ENCODE assay signal across 17 cellular contexts in the genomic region with DNA sequence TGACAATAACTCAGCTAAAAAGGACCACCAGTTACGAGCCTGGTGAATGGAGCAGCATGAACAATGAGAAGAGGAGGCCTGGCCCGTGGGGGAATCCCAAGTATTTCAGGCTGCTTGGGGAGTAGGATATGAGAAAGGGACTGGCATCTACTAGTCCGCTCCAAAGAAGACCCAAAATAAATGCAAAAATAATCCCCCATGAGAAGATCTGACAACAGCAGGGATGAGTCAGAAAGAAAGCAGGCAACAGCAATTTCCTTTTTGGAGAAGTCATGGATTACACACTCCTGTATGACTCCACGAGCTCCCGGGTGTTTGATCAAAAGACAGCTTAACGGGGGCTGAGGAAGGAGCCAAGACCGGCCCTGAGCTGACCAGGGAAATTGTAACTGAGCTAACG.
DNase-seq lines count a peak whose midpoint lies in the region; ATAC-seq and TF ChIP-seq lines count a peak whose summit lies in the region.
"Had no signal": no experiment of that assay in that cellular context is flagged by ENCODE, and none has a peak within 500 bp of the region (broad histone marks: within the 10 kb centered on the region; RNA-seq: fewer than 3 reads in every experiment).

No MANE protein-coding gene starts in this region.

- no peak overlapping the region for H3K18ac ChIP-seq in neuronal stem cell (ENCODE audit: low read length)

- no peaks in the 10 kb centered on the region for H3K79me1 ChIP-seq in neuronal stem cell (ENCODE audit: low read depth, low read length)

- no peak overlapping the region for H3K4ac ChIP-seq in neuronal stem cell (ENCODE audit: low read length)

- peak overlapping the region; percentile 81 for H2AFZ ChIP-seq in neuronal stem cell (ENCODE audit: low read length)

- peak overlapping the region; percentile 48 for H3K4me2 ChIP-seq in neuronal stem cell (ENCODE audit: insufficient read depth, low read length, poor library complexity, severe bottlenecking)

- peaks cover 0 to 2% of the 10 kb centered on the region in 2 donors for H3K36me3 ChIP-seq in neuronal stem cell (replicated peaks in 1 of 2; ENCODE audit: control insufficient read depth in 2 of 2, insufficient read depth in 2 of 2, low read length in 2 of 2)
- H3K36me3 ChIP-seq: HAP-1, SJSA1 had no signal

- H2BK15ac ChIP-seq in neuronal stem cell (ENCODE audit: low read length), result no peak overlapping the region

- TF ChIP-seq CTCF in AG10803 (conservative IDR thresholded peaks at IDR 0.05; ENCODE audit: low read length) (no peak), VCaP (conservative IDR thresholded peaks at IDR 0.05) (no peak), foreskin keratinocyte (conservative IDR thresholded peaks at IDR 0.05) (no peak)

- no peak overlapping the region for H2BK12ac ChIP-seq in neuronal stem cell (ENCODE audit: low read length)

- H4K91ac ChIP-seq in neuronal stem cell (ENCODE audit: low read depth, low read length, poor library complexity), result no peak overlapping the region

- H4K8ac ChIP-seq in neuronal stem cell (ENCODE audit: low read depth, low read length), result no peak overlapping the region

- H3K9ac ChIP-seq in neuronal stem cell (ENCODE audit: low read depth, low read length, poor library complexity), result no peak overlapping the region

- no peak overlapping the region for H2BK120ac ChIP-seq in neuronal stem cell (ENCODE audit: low read depth, low read length)

- H3K4me3 ChIP-seq in AG10803 (ENCODE audit: low read length), result no peak overlapping the region
- no peak overlapping the region for H3K4me3 ChIP-seq in neuronal stem cell (ENCODE audit: low read length in 2 of 2)
- H3K4me3 ChIP-seq: HAP-1, SJSA1 had no signal

- H3K4me1 ChIP-seq in foreskin keratinocyte (no peaks in the 10 kb centered on the region), neuronal stem cell (ENCODE audit: control insufficient read depth in 2 of 2, insufficient read depth in 1 of 2, low read depth in 1 of 2, low read length in 2 of 2) (peaks cover 10 to 12% of the 10 kb centered on the region in 2 donors)
- H3K4me1 ChIP-seq: HAP-1, SJSA1 had no signal

- H2AK5ac ChIP-seq in neuronal stem cell (ENCODE audit: low read depth, low read length), result no peak overlapping the region

- H2BK5ac ChIP-seq in neuronal stem cell (ENCODE audit: low read length), result no peak overlapping the region

- H3K23ac ChIP-seq in neuronal stem cell (ENCODE audit: low read depth, low read length, poor library complexity), result no peak overlapping the region

- no peak overlapping the region for H3K14ac ChIP-seq in neuronal stem cell (ENCODE audit: low read length)

- H3K27ac ChIP-seq in VCaP (peak overlapping the region; percentile 67), foreskin keratinocyte (no peak overlapping the region), neuronal stem cell (replicated peaks; ENCODE audit: low read length) (peak overlapping the region; percentile 64)
- H3K27ac ChIP-seq: SJSA1 had no signal

- H3K27me3 ChIP-seq in foreskin keratinocyte (no peaks in the 10 kb centered on the region), neuronal stem cell (ENCODE audit: control insufficient read depth in 3 of 3, insufficient read depth in 3 of 3, low read depth in 1 of 3, low read length in 3 of 3) (no peaks in the 10 kb centered on the region)
- H3K27me3 ChIP-seq: SJSA1 had no signal

- peaks cover 9 to 15% of the 10 kb centered on the region in 2 donors for H3K9me3 ChIP-seq in neuronal stem cell (replicated peaks in 1 of 2; ENCODE audit: control insufficient read depth in 2 of 2, insufficient read depth in 1 of 2, low read depth in 1 of 2, low read length in 2 of 2)
- H3K9me3 ChIP-seq: HAP-1 had no signal

- peak; percentile 40 for DNase-seq in AG10803 (ENCODE audit: low read depth)
- DNase-seq in foreskin keratinocyte, result peak in 1 of 2 donors; percentile 11
- peak; percentile 41 for DNase-seq in neuronal stem cell (ENCODE audit: low spot score)
- no peak for DNase-seq in AG08396 (ENCODE audit: low spot score)
- no peak for DNase-seq in H4 (ENCODE audit: low spot score)
- DNase-seq: activated CD4-positive, alpha-beta T cell treated with anti-CD3 and anti-CD28 coated beads, Interleukin-2, amount 10 ng/mL, durations not matched to agents 24 days and 14 days; Calu3; effector CD4-positive, alpha-beta T cell; NCI-H1436 treated with DMSO at 0.1 percent for 48 hours; stimulated activated CD4-positive, alpha-beta T cell treated with anti-CD3 and anti-CD28 coated beads, Interleukin-12 subunit alpha, Interleukin-12 subunit beta, amount 100 ng/mL, for 4 hours; stimulated activated naive CD4-positive, alpha-beta T cell treated with Interleukin-2 at 50 U/mL for 16 hours; T-helper 9 cell had no signal

- peak; percentile 48 for ATAC-seq in foreskin keratinocyte
- no peak for ATAC-seq in HG03280 (IDR thresholded peaks at IDR 0.05; ENCODE audit: unreplicated experiment)
- ATAC-seq in GM21367 (IDR thresholded peaks at IDR 0.05; ENCODE audit: unreplicated experiment), result no peak

- no CpG with 5 or more reads among the region's 8 CpGs for WGBS in neuronal stem cell (ENCODE audit: extremely low coverage in 2 of 2, insufficient read length in 2 of 2, insufficient replicate concordance in 1 of 2), 2 donors

Comparison
In these comparisons a context has a peak if more than half of its experiments do, and no peak if none do; other contexts are left out.
1. DNase-seq: peak in AG10803 (single experiment) and neuronal stem cell (single experiment); none in AG08396 (single experiment) and H4 (single experiment).